Comparison of ENCODE assay signal across 27 cellular contexts in the genomic region with DNA sequence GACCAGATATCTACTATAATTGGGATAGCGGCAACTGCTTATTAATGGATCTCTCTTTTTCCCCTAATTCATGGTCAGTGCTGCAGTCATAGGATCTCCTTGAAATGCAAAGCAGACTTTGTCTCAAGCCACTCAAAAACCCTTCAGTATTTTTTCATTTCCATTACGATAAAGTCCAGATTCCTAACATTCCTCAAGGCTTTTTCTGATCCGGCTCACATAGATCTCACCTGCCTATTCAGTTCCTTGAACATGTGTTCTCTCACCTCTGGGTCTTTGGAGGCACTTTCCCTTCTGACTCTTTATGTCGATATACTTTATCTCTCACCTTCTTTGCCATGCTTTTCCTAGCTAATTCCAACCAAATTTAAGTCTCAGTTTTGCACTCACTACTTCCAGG.
"Had no signal": no experiment of that assay in that cellular context is flagged by ENCODE, and none has a peak within 500 bp of the region (broad histone marks: within the 10 kb centered on the region; RNA-seq: fewer than 3 reads in every experiment).

No MANE protein-coding gene starts in this region.

- H3K27me3 ChIP-seq: ascending aorta, breast epithelium, cardiac muscle cell, colonic mucosa had no signal

- H3K36me3 Mint-ChIP-seq: activated CD4-positive, alpha-beta memory T cell treated with anti-CD3 and anti-CD28 coated beads for 36 hours; activated naive CD4-positive, alpha-beta T cell treated with anti-CD3 and anti-CD28 coated beads, Interleukin-2, amount 10 ng/mL, durations not matched to agents 7 days and 5 days; activated naive CD4-positive, alpha-beta T cell treated with anti-CD3 and anti-CD28 coated beads, Interleukin-2, amount 50 U/mL, for 72 hours; activated naive CD8-positive, alpha-beta T cell treated with anti-CD3 and anti-CD28 coated beads, Interleukin-2, amount 10 ng/mL, durations not matched to agents 7 days and 5 days; brain had no signal

- H3K36me3 ChIP-seq: ascending aorta, breast epithelium, cardiac muscle cell, colonic mucosa had no signal

- H3K9me3 ChIP-seq: ascending aorta, breast epithelium, colonic mucosa had no signal

- ATAC-seq: activated CD8-positive, alpha-beta memory T cell treated with anti-CD3 and anti-CD28 coated beads, Interleukin-2, amount 10 ng/mL, durations not matched to agents 7 days and 5 days; activated CD8-positive, alpha-beta T cell treated with anti-CD3 and anti-CD28 coated beads, Interleukin-2, amount 10 ng/mL, durations not matched to agents 7 days and 5 days; activated naive CD4-positive, alpha-beta T cell treated with anti-CD3 and anti-CD28 coated beads, Interleukin-2, amount 50 U/mL, for 72 hours; activated T-cell treated with anti-CD3 and anti-CD28 coated beads, Interleukin-2, amount 50 U/mL, for 72 hours; esophagus mucosa had no signal

- H3K9me3 Mint-ChIP-seq: activated CD4-positive, alpha-beta memory T cell treated with anti-CD3 and anti-CD28 coated beads for 36 hours; activated naive CD4-positive, alpha-beta T cell treated with anti-CD3 and anti-CD28 coated beads, Interleukin-2, amount 10 ng/mL, durations not matched to agents 7 days and 5 days; activated naive CD4-positive, alpha-beta T cell treated with anti-CD3 and anti-CD28 coated beads, Interleukin-2, amount 50 U/mL, for 72 hours; activated naive CD8-positive, alpha-beta T cell treated with anti-CD3 and anti-CD28 coated beads, Interleukin-2, amount 10 ng/mL, durations not matched to agents 7 days and 5 days; activated T-cell treated with anti-CD3 and anti-CD28 coated beads, Interleukin-2, amount 50 U/mL, for 24 hours; activated T-cell treated with anti-CD3 and anti-CD28 coated beads, Interleukin-2, amount 50 U/mL, for 72 hours; brain; endodermal cell had no signal

- FAIRE-seq: frontal cortex had no signal

- DNase-seq: activated CD4-positive, alpha-beta memory T cell treated with anti-CD3 and anti-CD28 coated beads for 36 hours; activated CD4-positive, alpha-beta T cell treated with anti-CD3 and anti-CD28 coated beads for 48 hours; activated CD8-positive, alpha-beta memory T cell treated with anti-CD3 and anti-CD28 coated beads, Interleukin-2, amount 10 ng/mL, durations not matched to agents 7 days and 5 days; activated CD8-positive, alpha-beta memory T cell treated with anti-CD3 and anti-CD28 coated beads, Interleukin-2, amount 50 U/mL, for 48 hours; activated CD8-positive, alpha-beta T cell treated with anti-CD3 and anti-CD28 coated beads, Interleukin-2, amount 10 ng/mL, durations not matched to agents 7 days and 5 days; activated gamma-delta T cell; activated naive CD4-positive, alpha-beta T cell; activated naive CD4-positive, alpha-beta T cell treated with anti-CD3 and anti-CD28 coated beads, Interleukin-2, amount 10 ng/mL, durations not matched to agents 7 days and 5 days; activated naive CD8-positive, alpha-beta T cell treated with anti-CD3 and anti-CD28 coated beads, Interleukin-2, amount 10 ng/mL, durations not matched to agents 7 days and 5 days; activated T-cell treated with anti-CD3 and anti-CD28 coated beads for 4 hours; activated T-cell treated with anti-CD3 and anti-CD28 coated beads, Interleukin-2, amount 50 U/mL, for 24 hours; activated T-cell treated with anti-CD3 and anti-CD28 coated beads, Interleukin-2, amount 50 U/mL, for 72 hours; central memory CD4-positive, alpha-beta T cell; cerebellar nuclear complex; colonic mucosa; effector memory CD4-positive, alpha-beta T cell; endodermal cell; foreskin fibroblast; head of caudate nucleus; T-helper 2 cell had no signal

- H3K4me1 ChIP-seq: ascending aorta, breast epithelium, colonic mucosa had no signal

- H3K4me1 Mint-ChIP-seq: activated naive CD4-positive, alpha-beta T cell treated with anti-CD3 and anti-CD28 coated beads, Interleukin-2, amount 10 ng/mL, durations not matched to agents 7 days and 5 days; activated naive CD8-positive, alpha-beta T cell treated with anti-CD3 and anti-CD28 coated beads, Interleukin-2, amount 10 ng/mL, durations not matched to agents 7 days and 5 days; brain had no signal

- H3K4me3 Mint-ChIP-seq: activated CD4-positive, alpha-beta memory T cell treated with anti-CD3 and anti-CD28 coated beads for 36 hours; activated CD8-positive, alpha-beta memory T cell treated with anti-CD3 and anti-CD28 coated beads, Interleukin-2, amount 10 ng/mL, durations not matched to agents 7 days and 5 days; activated CD8-positive, alpha-beta T cell treated with anti-CD3 and anti-CD28 coated beads, Interleukin-2, amount 10 ng/mL, durations not matched to agents 7 days and 5 days; activated naive CD4-positive, alpha-beta T cell treated with anti-CD3 and anti-CD28 coated beads, Interleukin-2, amount 10 ng/mL, durations not matched to agents 7 days and 5 days; activated naive CD8-positive, alpha-beta T cell treated with anti-CD3 and anti-CD28 coated beads, Interleukin-2, amount 10 ng/mL, durations not matched to agents 7 days and 5 days; activated T-cell treated with anti-CD3 and anti-CD28 coated beads, Interleukin-2, amount 50 U/mL, for 24 hours; activated T-cell treated with anti-CD3 and anti-CD28 coated beads, Interleukin-2, amount 50 U/mL, for 72 hours; brain; endodermal cell had no signal

- H3K27ac Mint-ChIP-seq: activated CD4-positive, alpha-beta memory T cell treated with anti-CD3 and anti-CD28 coated beads for 36 hours; activated CD8-positive, alpha-beta memory T cell treated with anti-CD3 and anti-CD28 coated beads, Interleukin-2, amount 10 ng/mL, durations not matched to agents 7 days and 5 days; activated CD8-positive, alpha-beta T cell treated with anti-CD3 and anti-CD28 coated beads, Interleukin-2, amount 10 ng/mL, durations not matched to agents 7 days and 5 days; activated naive CD4-positive, alpha-beta T cell treated with anti-CD3 and anti-CD28 coated beads, Interleukin-2, amount 10 ng/mL, durations not matched to agents 7 days and 5 days; activated naive CD4-positive, alpha-beta T cell treated with anti-CD3 and anti-CD28 coated beads, Interleukin-2, amount 50 U/mL, for 72 hours; activated naive CD8-positive, alpha-beta T cell treated with anti-CD3 and anti-CD28 coated beads, Interleukin-2, amount 10 ng/mL, durations not matched to agents 7 days and 5 days; activated T-cell treated with anti-CD3 and anti-CD28 coated beads, Interleukin-2, amount 50 U/mL, for 24 hours; activated T-cell treated with anti-CD3 and anti-CD28 coated beads, Interleukin-2, amount 50 U/mL, for 72 hours; brain; endodermal cell had no signal

- H3K27ac ChIP-seq: ascending aorta, breast epithelium, cardiac muscle cell, colonic mucosa had no signal

- H3K4me3 ChIP-seq: ascending aorta, breast epithelium, cardiac muscle cell, colonic mucosa had no signal
